19 cellular contexts compared by ENCODE assay signal in genomic region chr13:24931450-24932217, GRCh38.
DNase-seq lines count a peak whose midpoint lies in the region; ATAC-seq, FAIRE-seq and TF ChIP-seq lines count a peak whose summit lies in the region.
"Had no signal": no experiment of that assay in that cellular context is flagged by ENCODE, and none has a peak within 500 bp of the region (broad histone marks: within the 10 kb centered on the region; RNA-seq: fewer than 3 reads in every experiment).

No MANE protein-coding gene starts in this region.

- H3K36me3 ChIP-seq in adipocyte (ENCODE audit: control insufficient read depth, insufficient read depth, low read length, severe bottlenecking) = no peaks in the 10 kb centered on the region
- H3K36me3 ChIP-seq in iPS DF 6.9 (ENCODE audit: control insufficient read depth, insufficient read depth, low read length) = no peaks in the 10 kb centered on the region
- H3K36me3 ChIP-seq in trophoblast cell (ENCODE audit: control insufficient read depth in 1 of 2, insufficient read depth in 2 of 2, low read length in 2 of 2) = no peaks in the 10 kb centered on the region
- H3K36me3 ChIP-seq: Peyer's patch, prostate gland, upper lobe of left lung had no signal

- no peak overlapping the region for H2AFZ ChIP-seq in trophoblast cell (ENCODE audit: insufficient read depth, low read length, poor library complexity)

- H3K4me1 ChIP-seq in adipocyte (ENCODE audit: control insufficient read depth, insufficient read depth, low read length) = peaks cover 22% of the 10 kb centered on the region
- no peaks in the 10 kb centered on the region for H3K4me1 ChIP-seq in iPS DF 6.9 (ENCODE audit: control insufficient read depth, insufficient read depth, low read length)
- peaks cover 0 to 4% of the 10 kb centered on the region in 2 experiments for H3K4me1 ChIP-seq in trophoblast cell (ENCODE audit: control insufficient read depth in 1 of 2, insufficient read depth in 2 of 2, low read length in 2 of 2)
- H3K4me1 ChIP-seq: Peyer's patch, prostate gland had no signal

- H3K9me3 ChIP-seq in adipocyte (ENCODE audit: control insufficient read depth, low read length) (no peaks in the 10 kb centered on the region), iPS DF 6.9 (ENCODE audit: control insufficient read depth, insufficient read depth, low read length) (no peaks in the 10 kb centered on the region), trophoblast cell (ENCODE audit: insufficient read depth, low read depth, low read length) (peaks cover 2% of the 10 kb centered on the region)
- H3K9me3 ChIP-seq: mucosa of descending colon, Peyer's patch, prostate gland, upper lobe of left lung had no signal

- H2BK5ac ChIP-seq in trophoblast cell (ENCODE audit: low read depth, low read length, poor library complexity) = no peak overlapping the region

- H3K18ac ChIP-seq in trophoblast cell (ENCODE audit: low read length) = no peak overlapping the region

- no peaks in the 10 kb centered on the region for H3K79me1 ChIP-seq in trophoblast cell (ENCODE audit: low read length)

- no peak for DNase-seq in GM12891 (ENCODE audit: insufficient read length, low spot score)
- DNase-seq in adipocyte (ENCODE audit: low read depth) = peak; percentile 27
- DNase-seq in iPS DF 6.9 (ENCODE audit: low read depth, low spot score) = no peak
- DNase-seq in trophoblast cell = no peak
- DNase-seq in COLO829 (ENCODE audit: low spot score) = no peak
- no peak for DNase-seq in hepatic stellate cell (ENCODE audit: low spot score)
- DNase-seq: activated B cell treated with CpG ODN at 0.5 μM for 24 hours; activated naive CD4-positive, alpha-beta T cell treated with anti-CD3 and anti-CD28 coated beads for 36 hours; C1 segment of cervical spinal cord; mucosa of descending colon; NCI-H1694; NCI-H510A treated with DMSO at 0.1 percent for 48 hours; Peyer's patch; SW 1271; upper lobe of left lung had no signal

- no peak overlapping the region for H4K8ac ChIP-seq in trophoblast cell (ENCODE audit: low read depth, low read length)

- peak overlapping the region; percentile 48 for H3K4me2 ChIP-seq in trophoblast cell (ENCODE audit: low read length)

- no peak overlapping the region for H2BK120ac ChIP-seq in trophoblast cell (ENCODE audit: insufficient read depth, low read length, poor library complexity)

- H3K4me3 ChIP-seq in adipocyte (ENCODE audit: low read length) (peak overlapping the region; percentile 80), iPS DF 6.9 (ENCODE audit: low read length) (peak overlapping the region; percentile 40; the same call in 1 of the 2 replicates), trophoblast cell (ENCODE audit: low read depth, low read length) (no peak overlapping the region)
- H3K4me3 ChIP-seq: mucosa of descending colon, Peyer's patch, prostate gland, upper lobe of left lung had no signal

- H2AK5ac ChIP-seq in trophoblast cell (ENCODE audit: low read length) = no peak overlapping the region

- no peak overlapping the region for H4K91ac ChIP-seq in trophoblast cell (ENCODE audit: low read depth, low read length)

- ATAC-seq in GM21447 (IDR thresholded peaks at IDR 0.05; ENCODE audit: unreplicated experiment) (no peak), GM21717 (IDR thresholded peaks at IDR 0.05; ENCODE audit: unreplicated experiment) (no peak)
- ATAC-seq: mucosa of descending colon had no signal

- H2BK12ac ChIP-seq in trophoblast cell (ENCODE audit: low read length) = no peak overlapping the region

- peak; percentile 28 for FAIRE-seq in GM12891 (lab: Jason Lieb, UNC)
- FAIRE-seq: colon had no signal

- H3K23ac ChIP-seq in trophoblast cell (ENCODE audit: low read length) = no peak overlapping the region

- no peak overlapping the region for H3K4ac ChIP-seq in trophoblast cell (ENCODE audit: low read depth, low read length)

- H3K27me3 ChIP-seq in adipocyte (replicated peaks; ENCODE audit: control insufficient read depth, insufficient read depth, low read length) (peaks cover 32% of the 10 kb centered on the region), iPS DF 6.9 (ENCODE audit: control insufficient read depth, insufficient read depth, low read length) (no peaks in the 10 kb centered on the region), trophoblast cell (ENCODE audit: insufficient read depth, low read length) (no peaks in the 10 kb centered on the region)

- TF ChIP-seq POLR2A in GM12891 (IDR thresholded peaks at IDR 0.05; ENCODE audit: low read depth, low read length) = no peak

- H3K27ac ChIP-seq in iPS DF 6.9 (ENCODE audit: low read length) (no peak overlapping the region), trophoblast cell (ENCODE audit: low read depth, low read length) (no peak overlapping the region)
- H3K27ac ChIP-seq: Peyer's patch, prostate gland, upper lobe of left lung had no signal

- no peak overlapping the region for H4K12ac ChIP-seq in trophoblast cell (ENCODE audit: low read depth, low read length)

- H3K79me2 ChIP-seq in trophoblast cell (ENCODE audit: control insufficient read depth, insufficient read depth, low read length, poor library complexity) = no peaks in the 10 kb centered on the region

- H3K9ac ChIP-seq in adipocyte (ENCODE audit: low read length) (peak overlapping the region; percentile 54), trophoblast cell (ENCODE audit: low read length) (no peak overlapping the region)

- WGBS in iPS DF 6.9 (ENCODE audit: insufficient coverage, insufficient read length) = no CpG with 5 or more reads among the region's 30 CpGs
- no CpG with 5 or more reads among the region's 30 CpGs for WGBS in trophoblast cell (ENCODE audit: extremely low coverage, insufficient coverage, insufficient read length)

- no peak overlapping the region for H3K14ac ChIP-seq in trophoblast cell (ENCODE audit: low read length)

TF ChIP-seq in GM12891, 5 proteins besides CTCF, POLR2A, EP300 and RAD21:
- no peak for TF ChIP-seq POLR2AphosphoS5 (IDR thresholded peaks at IDR 0.05; ENCODE audit: low read depth, low read length)
- TF ChIP-seq TAF1 (IDR thresholded peaks at IDR 0.05; ENCODE audit: low read depth, low read length) = no peak
- no peak for TF ChIP-seq SPI1 (IDR thresholded peaks at IDR 0.05; ENCODE audit: low read depth, low read length)
- no peak for TF ChIP-seq POU2F2 (IDR thresholded peaks at IDR 0.05; ENCODE audit: low read depth, low read length)
- no peak for TF ChIP-seq PAX5 (IDR thresholded peaks at IDR 0.05; ENCODE audit: insufficient read depth, low read length, severe bottlenecking)
